Comparison of ENCODE assay signal across 17 cellular contexts in the genomic region with DNA sequence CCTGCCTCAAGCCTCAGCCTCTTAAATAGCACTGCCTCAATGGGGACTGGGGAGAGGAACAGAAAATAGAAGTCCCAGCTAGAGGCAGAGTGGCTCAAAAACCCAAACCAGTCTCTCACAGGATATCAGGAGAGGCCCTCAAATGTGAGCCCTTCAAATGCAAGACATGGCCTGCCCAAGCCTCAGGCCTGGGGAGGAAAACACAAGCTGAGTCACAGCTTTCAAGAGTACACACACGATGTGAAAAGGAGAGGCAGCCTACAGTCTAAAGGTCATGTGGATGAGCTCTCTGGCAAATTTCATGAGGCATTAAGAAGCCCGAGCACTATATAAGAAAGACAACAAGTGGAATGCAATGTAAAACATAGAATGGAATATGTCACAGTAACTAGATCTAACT.
"Had no signal": no experiment of that assay in that cellular context is flagged by ENCODE, and none has a peak within 500 bp of the region (broad histone marks: within the 10 kb centered on the region; RNA-seq: fewer than 3 reads in every experiment).

No MANE protein-coding gene starts in this region.

- H3K9me3 ChIP-seq: transverse colon had no signal

- H3K4me3 ChIP-seq: left lung, transverse colon had no signal

- H3K4me1 Mint-ChIP-seq: memory B cell had no signal

- H3K36me3 Mint-ChIP-seq: activated naive CD8-positive, alpha-beta T cell; memory B cell had no signal

- H3K36me3 ChIP-seq: left lung, transverse colon, WERI-Rb-1 had no signal

- H3K9me3 Mint-ChIP-seq: activated T-cell treated with anti-CD3 and anti-CD28 coated beads, Interleukin-2, amount 50 U/mL, for 72 hours; stimulated activated naive CD8-positive, alpha-beta T cell treated with anti-CD3 and anti-CD28 coated beads, Interleukin-15, Interleukin-2, amounts not matched to agents 100 ng/mL and 50 ng/mL, for 24 hours had no signal

- H3K27me3 ChIP-seq: left lung, transverse colon had no signal

- ATAC-seq: activated T-cell treated with anti-CD3 and anti-CD28 coated beads, Interleukin-2, amount 50 U/mL, for 72 hours; left lung had no signal

- H3K4me1 ChIP-seq: left lung, transverse colon had no signal

- DNase-seq: activated CD4-positive, alpha-beta T cell treated with anti-CD3 and anti-CD28 coated beads for 1 hour; activated gamma-delta T cell; activated T-cell treated with anti-CD3 and anti-CD28 coated beads, Interleukin-2, amount 50 U/mL, for 72 hours; amniotic stem cell; dermis blood vessel endothelial cell; effector memory CD4-positive, alpha-beta T cell; foreskin melanocyte; kidney; left lung; retina; T-helper 2 cell; transverse colon had no signal

- FAIRE-seq: endothelial cell of umbilical vein, kidney had no signal

- H3K4me3 Mint-ChIP-seq: activated naive CD8-positive, alpha-beta T cell; activated T-cell treated with anti-CD3 and anti-CD28 coated beads, Interleukin-2, amount 50 U/mL, for 72 hours; memory B cell; stimulated activated naive CD8-positive, alpha-beta T cell treated with anti-CD3 and anti-CD28 coated beads, Interleukin-15, Interleukin-2, amounts not matched to agents 100 ng/mL and 50 ng/mL, for 24 hours had no signal

- H3K27ac Mint-ChIP-seq: activated naive CD8-positive, alpha-beta T cell; activated T-cell treated with anti-CD3 and anti-CD28 coated beads, Interleukin-2, amount 50 U/mL, for 72 hours; memory B cell; stimulated activated naive CD8-positive, alpha-beta T cell treated with anti-CD3 and anti-CD28 coated beads, Interleukin-15, Interleukin-2, amounts not matched to agents 100 ng/mL and 50 ng/mL, for 24 hours had no signal

- H3K27ac ChIP-seq: left lung, transverse colon, WERI-Rb-1 had no signal
